Comparison of ENCODE assay signal across 8 cellular contexts in genomic region chr11:9574806-9575530, GRCh38. TPM values are rescaled to one million over a fixed set of nuclear protein-coding genes. Genes with fewer than 3 reads are reported as not detected.
A peak's percentile ranks its signal among the peaks of the same experiment; 100 is the strongest.
DNase-seq lines count a peak whose midpoint lies in the region; ATAC-seq, FAIRE-seq and TF ChIP-seq lines count a peak whose summit lies in the region.

No MANE protein-coding gene starts in this region.

- H3K9me3 Mint-ChIP-seq in brain: no peaks in the 10 kb centered on the region

- TF ChIP-seq CTCF in Panc1 (IDR thresholded peaks at IDR 0.05) (no peak), brain (conservative IDR thresholded peaks at IDR 0.05) (no peak), omental fat pad (IDR thresholded peaks at IDR 0.05) (no peak)

- DNase-seq in DMS153 (lab: John Stamatoyannopoulos, UW) (peak; percentile 22), HTR-8/SVneo (ENCODE audit: insufficient read length, low spot score) (peak; percentile 55), Panc1 (ENCODE audit: low read depth, low spot score) (no peak), omental fat pad (ENCODE audit: low spot score) (no peak)

- peak overlapping the region; percentile 85 to 87 for H3K4me3 ChIP-seq in Panc1 (ENCODE audit: low read depth in 2 of 2, low read length in 2 of 2)
- peak overlapping the region; percentile 82 for H3K4me3 ChIP-seq in iPS-18c (ENCODE audit: insufficient read depth, low read depth, low read length)
- H3K4me3 ChIP-seq in skeletal muscle tissue (ENCODE audit: low read length in 3 of 3): peak overlapping the region; percentile 64 to 85 (median 80)

- H3K36me3 Mint-ChIP-seq in brain: peaks cover 18% of the 10 kb centered on the region

- BruUV-seq in Panc1 (replicated peaks; lab: Mats Ljungman, UMichigan): no TSS peak

- H3K27ac Mint-ChIP-seq in brain: peak overlapping the region; percentile 88 to 99 (median 90)

- intact Hi-C loops in Panc1 (cut with micrococcal nuclease; ENCODE audit: unreplicated experiment): loop anchor here (10.0 kb wide), 1 partner anchor 730 kb away; the partner anchor contains the start of gene ADM

- H3K27me3 ChIP-seq in Panc1 (ENCODE audit: control insufficient read depth, insufficient read depth, low read length): no peaks in the 10 kb centered on the region
- no peaks in the 10 kb centered on the region for H3K27me3 ChIP-seq in skeletal muscle tissue (ENCODE audit: control insufficient read depth in 3 of 3, insufficient read depth in 3 of 3, low read length in 3 of 3)

- no peak for FAIRE-seq in HTR-8/SVneo (lab: Jason Lieb, UNC)

- peaks cover 42% of the 10 kb centered on the region for H3K36me3 ChIP-seq in Panc1 (ENCODE audit: control insufficient read depth, insufficient read depth, low read length)
- peaks cover 0 to 7% (median 2%) of the 10 kb centered on the region in 3 donors for H3K36me3 ChIP-seq in skeletal muscle tissue (ENCODE audit: control insufficient read depth in 3 of 3, insufficient read depth in 3 of 3, low read length in 3 of 3)

- ATAC-seq in Panc1 (peak; percentile 36), omental fat pad (ENCODE audit: low FRiP score) (no peak), HG03460 (IDR thresholded peaks at IDR 0.05; ENCODE audit: unreplicated experiment) (no peak)

- peaks cover 42% of the 10 kb centered on the region for H3K4me1 ChIP-seq in Panc1 (ENCODE audit: control insufficient read depth, insufficient read depth, low read length)
- H3K4me1 ChIP-seq in skeletal muscle tissue (ENCODE audit: control insufficient read depth in 3 of 3, insufficient read depth in 3 of 3, low read length in 3 of 3): peaks cover 9 to 14% (median 10%) of the 10 kb centered on the region in 3 donors

- peaks cover 67% of the 10 kb centered on the region for H3K4me1 Mint-ChIP-seq in brain

- peak overlapping the region; percentile 72 to 94 (median 78) for H3K9ac ChIP-seq in skeletal muscle tissue (ENCODE audit: low read depth in 1 of 3, low read length in 3 of 3)

- peaks cover 12% of the 10 kb centered on the region for H3K27me3 Mint-ChIP-seq in brain

- POLR2A ChIA-PET in Panc1 (lab: Charles Lee): no interaction called here

- peak overlapping the region; percentile 86 to 97 (median 89) for H3K4me3 Mint-ChIP-seq in brain

- in situ Hi-C loops in Panc1 (cut with HindIII; ENCODE audit: low pct_unique_long_range_greater_than_20kb, low sequenced_read_pairs): loop anchor here (25.0 kb wide), 1 partner anchor 737 kb away; the partner anchor contains the start of gene ADM

- peak overlapping the region; percentile 99 for H3K27ac ChIP-seq in Panc1 (ENCODE audit: low read length)
- peak overlapping the region; percentile 82 for H3K27ac ChIP-seq in skeletal muscle tissue (ENCODE audit: low read depth, low read length)

- H3K9me3 ChIP-seq in Panc1 (ENCODE audit: control insufficient read depth, insufficient read depth, low read depth, low read length) (no peaks in the 10 kb centered on the region), iPS-18c (ENCODE audit: control insufficient read depth, insufficient read depth, low read length) (no peaks in the 10 kb centered on the region), skeletal muscle tissue (ENCODE audit: control insufficient read depth in 3 of 3, low read length in 3 of 3) (no peaks in the 10 kb centered on the region)

- CTCF ChIA-PET in Panc1 (lab: Charles Lee): interaction anchor here (0.5 to 0.6 kb wide), 2 partner anchors 40 to 1326 kb away, joined by 3 to 5 read pairs; no protein-coding TSS in a partner anchor

RNA-seq across cellular contexts. Expression of gene WEE1, which starts 1.5 kb away (rescaled TPM):
- total RNA-seq in Panc1 (2021; ENCODE audit: unreplicated experiment) (67.9 TPM), skeletal muscle tissue (20.4 TPM), omental fat pad (10 to 100 TPM; 17.7 to 43.0 (median 26.3) TPM)
- polyA plus RNA-seq in Panc1 (2012; ENCODE audit: insufficient read length): 25.1 TPM
- 21.2 TPM for polyA plus RNA-seq in brain (ENCODE audit: insufficient read depth, low read depth, low replicate concordance)

Comparison
In these comparisons a context has a peak if more than half of its experiments do, and no peak if none do; other contexts are left out.
1. DNase-seq: peak in DMS153 (single experiment) and HTR-8/SVneo (single experiment); none in Panc1 (single experiment) and omental fat pad (single experiment).
2. Peak in every context shown above with its lines, with median percentiles within 50 percentile points of each other: H3K4me3 ChIP-seq.